ENCODE assay signal across 9 cellular contexts in genomic region chr6:30006170-30007131, GRCh38. TPM values are rescaled to one million over a fixed set of nuclear protein-coding genes. Genes with fewer than 3 reads are reported as not detected.
DNase-seq lines count a peak whose midpoint lies in the region; ATAC-seq, FAIRE-seq and TF ChIP-seq lines count a peak whose summit lies in the region.
"Had no signal": no experiment of that assay in that cellular context is flagged by ENCODE, and none has a peak within 500 bp of the region (broad histone marks: within the 10 kb centered on the region; RNA-seq: fewer than 3 reads in every experiment).

No MANE protein-coding gene starts in this region.

- peak; percentile 79 for ATAC-seq in left lung
- ATAC-seq in stimulated activated memory B cell treated with anti-CD40 and anti-IgM and Interleukin-4, amounts not matched to agents 10 μg/mL and 1 μg/mL and 100 μg/mL, for 72 hours: peak; percentile 53
- no peak for ATAC-seq in GM18861 (IDR thresholded peaks at IDR 0.05; ENCODE audit: unreplicated experiment)

- peaks cover 12% of the 10 kb centered on the region for H3K36me3 Mint-ChIP-seq in stimulated activated memory B cell treated with anti-CD40 and anti-IgM and Interleukin-4, amounts not matched to agents 10 μg/mL and 1 μg/mL and 100 μg/mL, for 72 hours

- peak overlapping the region; percentile 9 for H3K4me3 ChIP-seq in bronchial epithelial cell (ENCODE audit: low read depth, low read length)
- H3K4me3 ChIP-seq in left lung: peak overlapping the region; percentile 38 to 41

- H3K27ac ChIP-seq in left lung: no peak overlapping the region
- H3K27ac ChIP-seq: C4-2B had no signal

- DNase-seq in activated T-cell treated with anti-CD3 and anti-CD28 coated beads for 1 hour (ENCODE audit: low read depth): peak; percentile 9
- no peak for DNase-seq in activated T-cell treated with anti-CD3 and anti-CD28 coated beads for 4 hours
- no peak for DNase-seq in bronchial epithelial cell (ENCODE audit: low read depth)
- peak; percentile 50 to 81 for DNase-seq in left lung
- DNase-seq in DMS114 treated with DMSO at 0.1 percent for 48 hours (lab: John Stamatoyannopoulos, UW; ENCODE audit: unreplicated experiment): no peak
- DNase-seq in HUDEP-2 (lab: John Stamatoyannopoulos, UW; ENCODE audit: unreplicated experiment in 76 of 76): no peak

- H3K4me3 Mint-ChIP-seq in stimulated activated memory B cell treated with anti-CD40 and anti-IgM and Interleukin-4, amounts not matched to agents 10 μg/mL and 1 μg/mL and 100 μg/mL, for 72 hours: peak overlapping the region; percentile 81

- peaks cover 10% of the 10 kb centered on the region for H3K27me3 ChIP-seq in bronchial epithelial cell (ENCODE audit: control insufficient read depth, insufficient read depth, low read length)
- peaks cover 0 to 38% of the 10 kb centered on the region in 2 donors for H3K27me3 ChIP-seq in left lung

- no peaks in the 10 kb centered on the region for H3K9me3 ChIP-seq in left lung

- intact Hi-C loops in left lung (cut with DNase I): loop anchor here in 1 of 2 donors (10.0 kb wide), 1 partner anchor 152 kb away; no protein-coding TSS in a partner anchor

- TF ChIP-seq CTCF in bronchial epithelial cell (IDR thresholded peaks at IDR 0.05; ENCODE audit: insufficient read depth, low read length, severe bottlenecking) (no peak), left lung (IDR thresholded peaks at IDR 0.05) (no peak)

- FAIRE-seq in bronchial epithelial cell (lab: Jason Lieb, UNC): no peak

- no peak overlapping the region for H3K27ac Mint-ChIP-seq in stimulated activated memory B cell treated with anti-CD40 and anti-IgM and Interleukin-4, amounts not matched to agents 10 μg/mL and 1 μg/mL and 100 μg/mL, for 72 hours

- H3K9me3 Mint-ChIP-seq in stimulated activated memory B cell treated with anti-CD40 and anti-IgM and Interleukin-4, amounts not matched to agents 10 μg/mL and 1 μg/mL and 100 μg/mL, for 72 hours: no peaks in the 10 kb centered on the region

- peaks cover 25% of the 10 kb centered on the region for H3K4me1 Mint-ChIP-seq in stimulated activated memory B cell treated with anti-CD40 and anti-IgM and Interleukin-4, amounts not matched to agents 10 μg/mL and 1 μg/mL and 100 μg/mL, for 72 hours

- peaks cover 7 to 21% of the 10 kb centered on the region in 2 donors for H3K4me1 ChIP-seq in left lung

- H3K27me3 Mint-ChIP-seq in stimulated activated memory B cell treated with anti-CD40 and anti-IgM and Interleukin-4, amounts not matched to agents 10 μg/mL and 1 μg/mL and 100 μg/mL, for 72 hours: peaks cover 36% of the 10 kb centered on the region

- H3K36me3 ChIP-seq in bronchial epithelial cell (ENCODE audit: control insufficient read depth, insufficient read depth, low read length) (peaks cover 1% of the 10 kb centered on the region), left lung (no peaks in the 10 kb centered on the region)

RNA-seq across cellular contexts. Expression of gene POLR1H, which starts 54.6 kb away (rescaled TPM):
- 49.0 and 62.1 TPM in 2 replicates for total RNA-seq in bronchial epithelial cell
- 10 to 100 TPM; 21.3 to 24.7 TPM for total RNA-seq in left lung

Comparison
In these comparisons a context has a peak if more than half of its experiments do, and no peak if none do; other contexts are left out.
1. DNase-seq: peak in activated T-cell treated with anti-CD3 and anti-CD28 coated beads for 1 hour (single experiment) and left lung (2 of 2); none in activated T-cell treated with anti-CD3 and anti-CD28 coated beads for 4 hours (single experiment), bronchial epithelial cell (single experiment), DMS114 treated with DMSO at 0.1 percent for 48 hours (single experiment) and HUDEP-2 (0 of 76).